12 cellular contexts compared by ENCODE assay signal in genomic region chr3:116367761-116368395, GRCh38.
DNase-seq lines count a peak whose midpoint lies in the region; ATAC-seq lines count a peak whose summit lies in the region.
"Had no signal": no experiment of that assay in that cellular context is flagged by ENCODE, and none has a peak within 500 bp of the region (broad histone marks: within the 10 kb centered on the region; RNA-seq: fewer than 3 reads in every experiment).

No MANE protein-coding gene starts in this region.

- no peak overlapping the region for H3K27ac Mint-ChIP-seq in activated T-helper 17 cell treated with anti-CD3 and anti-CD28 coated beads, Interleukin-2, amount 50 U/mL, for 72 hours
- no peak overlapping the region for H3K27ac Mint-ChIP-seq in activated naive CD4-positive, alpha-beta T cell treated with anti-CD3 and anti-CD28 coated beads, Interleukin-2, amount 10 ng/mL, durations not matched to agents 7 days and 5 days
- H3K27ac Mint-ChIP-seq: CD4-positive, alpha-beta T cell had no signal

- ATAC-seq in activated T-helper 17 cell treated with anti-CD3 and anti-CD28 coated beads, Interleukin-2, amount 50 U/mL, for 72 hours (replicated peaks), result no peak
- no peak for ATAC-seq in HG02970 (IDR thresholded peaks at IDR 0.05; ENCODE audit: low FRiP score, unreplicated experiment)

- H3K36me3 Mint-ChIP-seq in activated T-helper 17 cell treated with anti-CD3 and anti-CD28 coated beads, Interleukin-2, amount 50 U/mL, for 72 hours (ENCODE audit: low read depth), result no peaks in the 10 kb centered on the region
- H3K36me3 Mint-ChIP-seq in activated naive CD4-positive, alpha-beta T cell treated with anti-CD3 and anti-CD28 coated beads, Interleukin-2, amount 10 ng/mL, durations not matched to agents 7 days and 5 days, result no peaks in the 10 kb centered on the region

- no peak overlapping the region for H3K4me3 Mint-ChIP-seq in activated T-helper 17 cell treated with anti-CD3 and anti-CD28 coated beads, Interleukin-2, amount 50 U/mL, for 72 hours
- H3K4me3 Mint-ChIP-seq in activated naive CD4-positive, alpha-beta T cell treated with anti-CD3 and anti-CD28 coated beads, Interleukin-2, amount 10 ng/mL, durations not matched to agents 7 days and 5 days, result no peak overlapping the region
- H3K4me3 Mint-ChIP-seq: CD4-positive, alpha-beta T cell had no signal

- DNase-seq in NCI-H69 (lab: John Stamatoyannopoulos, UW) (peak; percentile 13), cerebellum (ENCODE audit: low spot score) (peak; percentile 36), kidney tubule cell (ENCODE audit: low spot score) (peak; percentile 1)
- no peak for DNase-seq in activated naive CD4-positive, alpha-beta T cell treated with anti-CD3 and anti-CD28 coated beads, Interleukin-2, amount 10 ng/mL, durations not matched to agents 7 days and 5 days
- DNase-seq: ACHN; CD4-positive, alpha-beta T cell; DMS153; DMS79; GM23248; HCEC 1CT had no signal

- H3K9me3 Mint-ChIP-seq in activated T-helper 17 cell treated with anti-CD3 and anti-CD28 coated beads, Interleukin-2, amount 50 U/mL, for 72 hours, result peaks cover 9% of the 10 kb centered on the region
- peaks cover 8% of the 10 kb centered on the region for H3K9me3 Mint-ChIP-seq in activated naive CD4-positive, alpha-beta T cell treated with anti-CD3 and anti-CD28 coated beads, Interleukin-2, amount 10 ng/mL, durations not matched to agents 7 days and 5 days

- CTCF ChIA-PET in activated naive CD4-positive, alpha-beta T cell treated with anti-CD3 and anti-CD28 coated beads, Interleukin-2, amount 10 ng/mL, durations not matched to agents 7 days and 5 days (lab: Charles Lee), result no interaction called here

- no peaks in the 10 kb centered on the region for H3K27me3 Mint-ChIP-seq in activated T-helper 17 cell treated with anti-CD3 and anti-CD28 coated beads, Interleukin-2, amount 50 U/mL, for 72 hours
- H3K27me3 Mint-ChIP-seq in activated naive CD4-positive, alpha-beta T cell treated with anti-CD3 and anti-CD28 coated beads, Interleukin-2, amount 10 ng/mL, durations not matched to agents 7 days and 5 days, result no peaks in the 10 kb centered on the region
- H3K27me3 Mint-ChIP-seq: CD4-positive, alpha-beta T cell had no signal

- no peaks in the 10 kb centered on the region for H3K4me1 Mint-ChIP-seq in activated T-helper 17 cell treated with anti-CD3 and anti-CD28 coated beads, Interleukin-2, amount 50 U/mL, for 72 hours
- no peaks in the 10 kb centered on the region for H3K4me1 Mint-ChIP-seq in activated naive CD4-positive, alpha-beta T cell treated with anti-CD3 and anti-CD28 coated beads, Interleukin-2, amount 10 ng/mL, durations not matched to agents 7 days and 5 days
